Comparison of ENCODE assay signal across 15 cellular contexts in genomic region chr9:129811967-129812363, GRCh38. TPM values are rescaled to one million over a fixed set of nuclear protein-coding genes. Genes with fewer than 3 reads are reported as not detected.
A peak's percentile ranks its signal among the peaks of the same experiment; 100 is the strongest.
DNase-seq lines count a peak whose midpoint lies in the region; ATAC-seq and TF ChIP-seq lines count a peak whose summit lies in the region.
"Had no signal": no experiment of that assay in that cellular context is flagged by ENCODE, and none has a peak within 500 bp of the region (broad histone marks: within the 10 kb centered on the region; RNA-seq: fewer than 3 reads in every experiment).

No MANE protein-coding gene starts in this region.

- no peak overlapping the region for H3K4me3 ChIP-seq in BLaER1 treated with 17β-estradiol and CSF1 and Interleukin-3, amounts not matched to agents 10 nM and 100 nM
- H3K4me3 ChIP-seq in WERI-Rb-1 (ENCODE audit: low read depth, low read length) (no peak overlapping the region), mucosa of rectum (ENCODE audit: low read length in 2 of 2) (peak overlapping the region in 1 of 2 donors; percentile 38), heart right ventricle (no peak overlapping the region)
- H3K4me3 ChIP-seq: GM23338, SJCRH30 had no signal

- DNase-seq in D341Med (ENCODE audit: low spot score) = peak; percentile 76
- peak; percentile 44 for DNase-seq in WERI-Rb-1
- no peak for DNase-seq in anterior cingulate cortex (lab: John Stamatoyannopoulos, UW)
- DNase-seq in heart right ventricle = no peak
- no peak for DNase-seq in NCI-H2081 treated with DMSO at 0.1 percent for 48 hours (lab: John Stamatoyannopoulos, UW)
- DNase-seq: activated CD8-positive, alpha-beta memory T cell treated with anti-CD3 and anti-CD28 coated beads for 24 hours; activated naive CD4-positive, alpha-beta T cell treated with Interleukin-2 at 50 U/mL for 16 hours; BE2C; NCI-H446; SJCRH30; T1000 had no signal

- H3K36me3 ChIP-seq in BLaER1 treated with 17β-estradiol and CSF1 and Interleukin-3, amounts not matched to agents 10 nM and 100 nM = peaks cover 86 to 99% (median 95%) of the 10 kb centered on the region in 11 experiments
- H3K36me3 ChIP-seq in WERI-Rb-1 (peaks cover 64% of the 10 kb centered on the region), mucosa of rectum (ENCODE audit: control insufficient read depth in 2 of 2, insufficient read depth in 2 of 2, low read length in 2 of 2) (peaks cover 36 to 66% of the 10 kb centered on the region in 2 donors), heart right ventricle (peaks cover 0 to 98% (median 30%) of the 10 kb centered on the region in 9 donors)

- H3K27me3 ChIP-seq in BLaER1 treated with 17β-estradiol and CSF1 and Interleukin-3, amounts not matched to agents 10 nM and 100 nM = no peaks in the 10 kb centered on the region
- H3K27me3 ChIP-seq in WERI-Rb-1 (ENCODE audit: insufficient read depth, low read depth, severe bottlenecking) (no peaks in the 10 kb centered on the region), mucosa of rectum (ENCODE audit: control insufficient read depth in 2 of 2, insufficient read depth in 2 of 2, low read length in 2 of 2) (no peaks in the 10 kb centered on the region), heart right ventricle (no peaks in the 10 kb centered on the region)
- H3K27me3 ChIP-seq: BE2C, SJCRH30 had no signal

- ATAC-seq in heart right ventricle = no peak
- ATAC-seq: GM23338 had no signal

- H3K9ac ChIP-seq in BLaER1 treated with 17β-estradiol and CSF1 and Interleukin-3, amounts not matched to agents 10 nM and 100 nM = peak overlapping the region in 3 of 11 experiments; percentile 1 to 41 (median 26); a peak in 1 of 22 replicates
- H3K9ac ChIP-seq in mucosa of rectum (ENCODE audit: low read depth in 1 of 2, low read length in 2 of 2) = peak overlapping the region; percentile 21 to 41

- intact Hi-C loops in heart right ventricle (cut with DNase I) = no loop called here

- H3K4me2 ChIP-seq in BLaER1 treated with 17β-estradiol and CSF1 and Interleukin-3, amounts not matched to agents 10 nM and 100 nM = peak overlapping the region in 6 of 11 experiments; percentile 6 to 53 (median 37); a peak in 8 of 22 replicates
- H3K4me2 ChIP-seq: GM23338 had no signal

- H3K4me1 ChIP-seq in BLaER1 treated with 17β-estradiol and CSF1 and Interleukin-3, amounts not matched to agents 10 nM and 100 nM = peaks cover 16 to 37% (median 25%) of the 10 kb centered on the region in 10 experiments
- H3K4me1 ChIP-seq in mucosa of rectum (ENCODE audit: control insufficient read depth in 2 of 2, insufficient read depth in 2 of 2, low read length in 2 of 2) (peaks cover 25 to 26% of the 10 kb centered on the region in 2 donors), heart right ventricle (no peaks in the 10 kb centered on the region)
- H3K4me1 ChIP-seq: BE2C, SJCRH30 had no signal

- WGBS in heart right ventricle, 2 donors = 88% methylated on average over 6 of the region's 6 CpGs

- no peaks in the 10 kb centered on the region for H3K9me3 ChIP-seq in BLaER1 treated with 17β-estradiol and CSF1 and Interleukin-3, amounts not matched to agents 10 nM and 100 nM (replicated peaks in 1 of 11)
- no peaks in the 10 kb centered on the region for H3K9me3 ChIP-seq in WERI-Rb-1 (ENCODE audit: severe bottlenecking)
- no peaks in the 10 kb centered on the region for H3K9me3 ChIP-seq in mucosa of rectum (ENCODE audit: control insufficient read depth in 2 of 2, low read length in 2 of 2)
- no peaks in the 10 kb centered on the region for H3K9me3 ChIP-seq in heart right ventricle
- H3K9me3 ChIP-seq: BE2C, SJCRH30 had no signal

- TF ChIP-seq CTCF in WERI-Rb-1 (IDR thresholded peaks at IDR 0.05; ENCODE audit: low read depth, low read length) = no peak
- no peak for TF ChIP-seq CTCF in heart right ventricle (IDR thresholded peaks at IDR 0.05)

- peaks cover 32 to 98% (median 87%) of the 10 kb centered on the region in 11 experiments; a peak in 21 of 22 replicates for H4K20me1 ChIP-seq in BLaER1 treated with 17β-estradiol and CSF1 and Interleukin-3, amounts not matched to agents 10 nM and 100 nM

- H3K27ac ChIP-seq in BLaER1 treated with 17β-estradiol and CSF1 and Interleukin-3, amounts not matched to agents 10 nM and 100 nM = no peak overlapping the region; a peak in 1 of 22 replicates
- H3K27ac ChIP-seq in WERI-Rb-1 (no peak overlapping the region), mucosa of rectum (ENCODE audit: low read depth in 2 of 2, low read length in 2 of 2) (peak overlapping the region; percentile 75 to 76), heart right ventricle (no peak overlapping the region)
- H3K27ac ChIP-seq: SJCRH30 had no signal

RNA-seq across cellular contexts. Expression of gene TOR1B, which starts 9.0 kb away (rescaled TPM):
- total RNA-seq in heart right ventricle = 10 to 100 TPM in 7 of 10 donors, 1 to 10 TPM in 3; 6.9 to 13.8 (median 11.0) TPM
- 10 to 100 TPM in 1 of 2 donors, 1 to 10 TPM in 1; 6.4 to 11.3 TPM for polyA plus RNA-seq in heart right ventricle

RNA-seq across cellular contexts. Expression of gene TOR1A, which starts 12.0 kb away (rescaled TPM):
- 10 to 100 TPM; 11.1 to 16.8 (median 13.3) TPM for total RNA-seq in heart right ventricle
- 10 to 100 TPM; 10.9 to 19.8 TPM for polyA plus RNA-seq in heart right ventricle

RNA-seq across cellular contexts. Expression of gene C9orf78, which starts 23.1 kb away (rescaled TPM):
- 10 to 100 TPM; 25.7 to 34.6 (median 30.5) TPM for total RNA-seq in heart right ventricle
- polyA plus RNA-seq in heart right ventricle = 10 to 100 TPM; 34.2 to 66.2 TPM

RNA-seq across cellular contexts. Expression of gene USP20, which starts 23.3 kb away (rescaled TPM):
- total RNA-seq in heart right ventricle = 10 to 100 TPM; 10.9 to 16.8 (median 12.5) TPM
- polyA plus RNA-seq in heart right ventricle = 10 to 100 TPM; 11.0 to 14.7 TPM

RNA-seq across cellular contexts. Expression of gene PTGES, which starts 59.1 kb away (rescaled TPM):
- 1 to 10 TPM in 5 of 10 donors, under 1 TPM in 5; 0.15 to 3.6 (median 1.1) TPM for total RNA-seq in heart right ventricle
- 1 to 10 TPM; 2.6 to 5.7 TPM for polyA plus RNA-seq in heart right ventricle
- total RNA-seq: left lobe of liver had no signal

Comparison
In these comparisons a context has a peak if more than half of its experiments do, and no peak if none do; other contexts are left out.
1. H3K27ac ChIP-seq: peak in mucosa of rectum (2 of 2); none in BLaER1 treated with 17β-estradiol and CSF1 and Interleukin-3, amounts not matched to agents 10 nM and 100 nM (0 of 11), WERI-Rb-1 (single experiment) and heart right ventricle (0 of 10).
2. DNase-seq: peak in D341Med (single experiment) and WERI-Rb-1 (single experiment); none in anterior cingulate cortex (0 of 58), heart right ventricle (0 of 2) and NCI-H2081 treated with DMSO at 0.1 percent for 48 hours (single experiment).